ENCODE assay signal across 9 cellular contexts in the genomic region with DNA sequence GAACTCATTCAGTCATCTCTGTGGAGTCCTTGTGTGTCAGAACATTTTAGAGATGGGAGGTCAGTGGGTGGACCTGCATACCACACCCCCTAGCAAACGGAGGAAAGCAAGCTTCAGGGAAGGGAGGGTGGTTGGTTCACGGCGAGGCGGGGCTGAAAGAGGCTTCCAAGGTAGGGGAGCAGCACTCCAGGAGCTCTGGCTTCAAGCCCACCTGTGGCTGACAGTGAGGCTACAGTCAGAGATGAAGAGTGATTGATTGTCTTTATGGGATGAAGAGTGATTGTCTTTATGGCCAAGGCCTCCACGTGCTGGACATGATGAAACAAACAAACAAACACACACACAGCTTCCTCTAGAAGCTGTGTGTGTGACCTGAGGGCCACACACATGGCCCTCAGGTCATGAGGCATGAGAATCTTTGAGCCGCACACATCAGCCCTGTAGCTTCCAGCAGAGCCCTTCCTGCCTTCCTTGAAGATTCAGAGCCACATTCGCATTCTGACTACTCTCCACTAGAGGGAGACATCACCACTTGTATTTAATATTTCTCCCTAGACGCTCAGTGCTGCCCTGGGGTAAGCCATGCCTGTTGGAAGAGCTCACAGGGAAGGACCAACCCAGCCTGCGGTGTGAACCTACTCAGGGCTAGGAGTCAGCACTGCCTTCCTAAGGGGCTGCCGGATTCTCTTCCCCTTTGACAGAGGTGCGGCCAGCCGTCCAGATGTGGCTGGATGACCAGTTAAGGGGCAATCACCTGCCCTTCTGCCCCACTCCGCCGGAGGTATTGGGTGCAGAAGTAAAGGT. TPM values are rescaled to one million over a fixed set of nuclear protein-coding genes. Genes with fewer than 3 reads are reported as not detected.
DNase-seq lines count a peak whose midpoint lies in the region; ATAC-seq and TF ChIP-seq lines count a peak whose summit lies in the region.
"Had no signal": no experiment of that assay in that cellular context is flagged by ENCODE, and none has a peak within 500 bp of the region (broad histone marks: within the 10 kb centered on the region; RNA-seq: fewer than 3 reads in every experiment).

No MANE protein-coding gene starts in this region.

- H3K27ac ChIP-seq in HEK293 (ENCODE audit: extremely low read depth, low read depth, low read length) (no peak overlapping the region), caudate nucleus (ENCODE audit: low read depth, low read length) (no peak overlapping the region)

- H3K27me3 ChIP-seq in kidney epithelial cell (ENCODE audit: control insufficient read depth, insufficient read depth, low read length), result peaks cover 21% of the 10 kb centered on the region

- H3K27me3 Mint-ChIP-seq in Calu3 (ENCODE audit: unreplicated experiment), result peaks cover 88% of the 10 kb centered on the region

- H3K27ac Mint-ChIP-seq in Calu3 (ENCODE audit: unreplicated experiment), result no peak overlapping the region

- CTCF ChIA-PET in Calu3 (lab: Charles Lee) (interaction anchor here (0.6 to 1.6 kb wide), 6 partner anchors 9 to 145 kb away, joined by 3 to 10 read pairs (median 3); no protein-coding TSS in a partner anchor), HEK293 (lab: Yijun Ruan, JAX) (interaction anchor here (0.5 to 6.6 kb wide), 55 partner anchors 12 to 796 kb away, joined by 3 to 185 read pairs (median 4); a partner anchor contains a TSS)

- H3K9me3 ChIP-seq in HEK293 (ENCODE audit: control insufficient read depth, insufficient read depth, low read depth, low read length), result no peaks in the 10 kb centered on the region

- intact Hi-C loops in Calu3 (cut with micrococcal nuclease; ENCODE audit: unreplicated experiment), result loop anchor here (1.0 to 2.0 kb wide), 2 partner anchors 148 to 229 kb away; no protein-coding TSS in a partner anchor

- H3K4me3 ChIP-seq in HEK293 (ENCODE audit: low read depth, low read length) (no peak overlapping the region), kidney epithelial cell (ENCODE audit: low read depth, low read length) (no peak overlapping the region)

- no TSS peak for BruUV-seq in Calu3 (replicated peaks; lab: Mats Ljungman, UMichigan)

- TF ChIP-seq CTCF in Calu3 (IDR thresholded peaks at IDR 0.05; ENCODE audit: unreplicated experiment) (peak; percentile 56), HEK293 (tag by site-specific recombination; IDR thresholded peaks at IDR 0.05) (peak; percentile 55), kidney epithelial cell (IDR thresholded peaks at IDR 0.05; ENCODE audit: insufficient read depth, low read length, poor library complexity, severe bottlenecking) (peak; percentile 70)

- no peak for ATAC-seq in HG03025 (IDR thresholded peaks at IDR 0.05; ENCODE audit: low FRiP score, unreplicated experiment)

- DNase-seq in Calu3 (peak; percentile 59), NCI-H2107 treated with DMSO at 0.1 percent for 48 hours (lab: John Stamatoyannopoulos, UW; ENCODE audit: unreplicated experiment) (peak; percentile 93), T1000 (lab: John Stamatoyannopoulos, UW) (peak; percentile 50), caudate nucleus (lab: John Stamatoyannopoulos, UW) (peak in 43 of 61 donors; percentile 5 to 90 (median 39)), kidney epithelial cell (ENCODE audit: low read depth) (peak; percentile 34)
- DNase-seq in stimulated activated CD4-positive, alpha-beta T cell treated with anti-CD3 and anti-CD28 coated beads, Interleukin-2, amount 100 ng/mL, for 48 hours, result peak; percentile 47 to 59

- H3K9me3 Mint-ChIP-seq in Calu3 (ENCODE audit: low read depth, unreplicated experiment), result no peaks in the 10 kb centered on the region

- H3K4me3 Mint-ChIP-seq in Calu3 (ENCODE audit: low read depth, unreplicated experiment), result no peak overlapping the region

- H3K36me3 ChIP-seq in HEK293 (ENCODE audit: control insufficient read depth in 2 of 2, insufficient read depth in 1 of 2, low read length in 2 of 2) (no peaks in the 10 kb centered on the region), kidney epithelial cell (ENCODE audit: control insufficient read depth, insufficient read depth, low read length) (no peaks in the 10 kb centered on the region)

- no peaks in the 10 kb centered on the region; the same call in 1 of the 2 replicates for H3K4me1 ChIP-seq in HEK293 (ENCODE audit: control insufficient read depth, insufficient read depth, low read length)

- H3K36me3 Mint-ChIP-seq in Calu3 (ENCODE audit: insufficient read depth, unreplicated experiment), result no peaks in the 10 kb centered on the region

- no peaks in the 10 kb centered on the region for H3K4me1 Mint-ChIP-seq in Calu3 (ENCODE audit: low read depth, unreplicated experiment)

- POLR2A ChIA-PET in HEK293 (lab: Yijun Ruan, JAX), result interaction anchor here (0.9 kb wide), 1 partner anchor 143 kb away, joined by 3 read pairs; no protein-coding TSS in a partner anchor

TF ChIP-seq in HEK293, 187 proteins besides CTCF, POLR2A, EP300 and RAD21:
- TF ChIP-seq, protein P1, sequence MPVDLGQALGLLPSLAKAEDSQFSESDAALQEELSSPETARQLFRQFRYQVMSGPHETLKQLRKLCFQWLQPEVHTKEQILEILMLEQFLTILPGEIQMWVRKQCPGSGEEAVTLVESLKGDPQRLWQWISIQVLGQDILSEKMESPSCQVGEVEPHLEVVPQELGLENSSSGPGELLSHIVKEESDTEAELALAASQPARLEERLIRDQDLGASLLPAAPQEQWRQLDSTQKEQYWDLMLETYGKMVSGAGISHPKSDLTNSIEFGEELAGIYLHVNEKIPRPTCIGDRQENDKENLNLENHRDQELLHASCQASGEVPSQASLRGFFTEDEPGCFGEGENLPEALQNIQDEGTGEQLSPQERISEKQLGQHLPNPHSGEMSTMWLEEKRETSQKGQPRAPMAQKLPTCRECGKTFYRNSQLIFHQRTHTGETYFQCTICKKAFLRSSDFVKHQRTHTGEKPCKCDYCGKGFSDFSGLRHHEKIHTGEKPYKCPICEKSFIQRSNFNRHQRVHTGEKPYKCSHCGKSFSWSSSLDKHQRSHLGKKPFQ (tag by site-specific recombination; IDR thresholded peaks at IDR 0.05), result 0 out of 2 replicates have a peak, but pooled peaks have one; percentile 61
- TF ChIP-seq ZNF341 (tag by site-specific recombination; IDR thresholded peaks at IDR 0.05; ENCODE audit: low read depth) (peak; percentile 76), ZNF133 (tag by site-specific recombination; IDR thresholded peaks at IDR 0.05) (no peak), SCRT2 (tag by site-specific recombination; IDR thresholded peaks at IDR 0.05) (peak; percentile 50; the same call in 1 of the 2 replicates), ZNF660 (tag by site-specific recombination; IDR thresholded peaks at IDR 0.05) (peak; percentile 70; the same call in 1 of the 2 replicates), ZNF596 (tag by site-specific recombination; IDR thresholded peaks at IDR 0.05) (no peak), KLF1 (tag by site-specific recombination; IDR thresholded peaks at IDR 0.05) (peak; percentile 49), ZNF654 (tag by site-specific recombination; IDR thresholded peaks at IDR 0.05; ENCODE audit: low read depth) (peak; percentile 73), OSR2 (tag by site-specific recombination; IDR thresholded peaks at IDR 0.05) (no peak), KLF9 (tag by site-specific recombination; IDR thresholded peaks at IDR 0.05; ENCODE audit: low read depth) (no peak), ZBTB17 (tag by site-specific recombination; IDR thresholded peaks at IDR 0.05) (peak; percentile 53; the same call in 1 of the 2 replicates)

RNA-seq across cellular contexts. Expression of a gene that starts 54.4 kb away (rescaled TPM):
- total RNA-seq in Calu3 (2022) (not detected in 2 replicates), kidney epithelial cell (under 0.01 TPM in 1 of 2 replicates, not detected in the other)
- total RNA-seq: activated CD8-positive, alpha-beta memory T cell treated with anti-CD3 and anti-CD28 coated beads for 36 hours had no signal

Comparison
In these comparisons a context has a peak if more than half of its experiments do, and no peak if none do; other contexts are left out.
1. DNase-seq: peak in every context shown above with its lines; median percentile 93 in NCI-H2107 treated with DMSO at 0.1 percent for 48 hours; 59 in Calu3; 53 in stimulated activated CD4-positive, alpha-beta T cell treated with anti-CD3 and anti-CD28 coated beads, Interleukin-2, amount 100 ng/mL, for 48 hours; 50 in T1000; 39 in caudate nucleus; 34 in kidney epithelial cell.